Comparison of ENCODE assay signal across 14 cellular contexts in genomic region chr15:70166506-70167087, GRCh38.
DNase-seq lines count a peak whose midpoint lies in the region; ATAC-seq and TF ChIP-seq lines count a peak whose summit lies in the region.
"Had no signal": no experiment of that assay in that cellular context is flagged by ENCODE, and none has a peak within 500 bp of the region (broad histone marks: within the 10 kb centered on the region; RNA-seq: fewer than 3 reads in every experiment).

No MANE protein-coding gene starts in this region.

- no peaks in the 10 kb centered on the region for H3K9me3 ChIP-seq in neural progenitor cell (ENCODE audit: low read depth)
- no peaks in the 10 kb centered on the region for H3K9me3 ChIP-seq in sigmoid colon

- intact Hi-C loops in natural killer cell (cut with micrococcal nuclease), result no loop called here
- intact Hi-C loops in sigmoid colon (cut with DNase I), result no loop called here

- WGBS in sigmoid colon, 2 donors, result 93 to 94% methylated on average over 13 of the region's 13 CpGs

- peaks cover 13% of the 10 kb centered on the region for H3K4me1 ChIP-seq in neural progenitor cell
- H3K4me1 ChIP-seq in sigmoid colon, result peaks cover 0 to 31% (median 28%) of the 10 kb centered on the region in 4 donors

- H3K9me3 Mint-ChIP-seq in natural killer cell treated with Interleukin-12 subunit alpha and Interleukin-12 subunit beta and Interleukin-15 and Interleukin-18, amount 100 ng/mL, for 72 hours, result no peaks in the 10 kb centered on the region
- H3K9me3 Mint-ChIP-seq in natural killer cell, result no peaks in the 10 kb centered on the region
- H3K9me3 Mint-ChIP-seq in neural progenitor cell, result no peaks in the 10 kb centered on the region

- H3K4me3 ChIP-seq in neural progenitor cell (no peak overlapping the region), sigmoid colon (no peak overlapping the region)
- H3K4me3 ChIP-seq: K562 had no signal

- no peaks in the 10 kb centered on the region for H3K79me2 ChIP-seq in neural progenitor cell (ENCODE audit: low read depth)

- H3K36me3 ChIP-seq in neural progenitor cell (no peaks in the 10 kb centered on the region), sigmoid colon (no peaks in the 10 kb centered on the region)

- peak; percentile 44 for DNase-seq in natural killer cell treated with Interleukin-12 subunit alpha and Interleukin-12 subunit beta and Interleukin-15 and Interleukin-18, amount 100 ng/mL, for 72 hours (ENCODE audit: low spot score)
- no peak for DNase-seq in natural killer cell
- DNase-seq in neural progenitor cell (ENCODE audit: low spot score), result no peak
- DNase-seq in sigmoid colon, result peak; percentile 55
- no peak for DNase-seq in C1 segment of cervical spinal cord (lab: John Stamatoyannopoulos, UW)
- no peak for DNase-seq in NCI-H82 (lab: John Stamatoyannopoulos, UW)
- DNase-seq: DMS 273 treated with DMSO at 0.1 percent for 48 hours, GOT3, NCI-H187 treated with DMSO at 0.1 percent for 48 hours, PC-3 had no signal

- H3K27me3 ChIP-seq in neural progenitor cell, result peaks cover 10% of the 10 kb centered on the region
- H3K27me3 ChIP-seq in sigmoid colon, result no peaks in the 10 kb centered on the region

- H3K9ac ChIP-seq in neural progenitor cell, result no peak overlapping the region

- ATAC-seq in natural killer cell treated with Interleukin-12 subunit alpha and Interleukin-12 subunit beta and Interleukin-15 and Interleukin-18, amount 100 ng/mL, for 72 hours, result no peak
- ATAC-seq in natural killer cell (no peak), HG03457 (IDR thresholded peaks at IDR 0.05; ENCODE audit: unreplicated experiment) (no peak)
- ATAC-seq: PC-3 had no signal

- H3K4me1 Mint-ChIP-seq in natural killer cell treated with Interleukin-12 subunit alpha and Interleukin-12 subunit beta and Interleukin-15 and Interleukin-18, amount 100 ng/mL, for 72 hours (ENCODE audit: low read depth in 2 of 2), result peaks cover 0 to 6% of the 10 kb centered on the region in 2 donors
- H3K4me1 Mint-ChIP-seq in natural killer cell, result peaks cover 0 to 5% of the 10 kb centered on the region in 2 donors
- H3K4me1 Mint-ChIP-seq in neural progenitor cell, result peaks cover 31% of the 10 kb centered on the region

- peaks cover 18% of the 10 kb centered on the region for H3F3A ChIP-seq in neural progenitor cell (ENCODE audit: low read depth)

- H3K36me3 Mint-ChIP-seq in natural killer cell treated with Interleukin-12 subunit alpha and Interleukin-12 subunit beta and Interleukin-15 and Interleukin-18, amount 100 ng/mL, for 72 hours, result no peaks in the 10 kb centered on the region
- no peaks in the 10 kb centered on the region for H3K36me3 Mint-ChIP-seq in natural killer cell
- H3K36me3 Mint-ChIP-seq in neural progenitor cell, result no peaks in the 10 kb centered on the region
- H3K36me3 Mint-ChIP-seq: CD14-positive monocyte had no signal

- no peak overlapping the region for H2AFZ ChIP-seq in neural progenitor cell (replicated peaks)

- H3K27ac ChIP-seq in neural progenitor cell (no peak overlapping the region), sigmoid colon (peak overlapping the region; percentile 69 to 82 (median 72))
- H3K27ac ChIP-seq: RWPE1 had no signal

- no peak overlapping the region for H3K4me2 ChIP-seq in neural progenitor cell

- TF ChIP-seq CTCF in natural killer cell (IDR thresholded peaks at IDR 0.05) (no peak), neural progenitor cell (IDR thresholded peaks at IDR 0.05) (no peak), sigmoid colon (IDR thresholded peaks at IDR 0.05) (no peak)

- H3K27me3 Mint-ChIP-seq in natural killer cell treated with Interleukin-12 subunit alpha and Interleukin-12 subunit beta and Interleukin-15 and Interleukin-18, amount 100 ng/mL, for 72 hours, result peaks cover 19 to 21% of the 10 kb centered on the region in 2 donors
- H3K27me3 Mint-ChIP-seq in natural killer cell (ENCODE audit: low read depth in 2 of 2) (peaks cover 6 to 7% of the 10 kb centered on the region in 2 donors), neural progenitor cell (ENCODE audit: insufficient read depth, low read depth) (peaks cover 20% of the 10 kb centered on the region)

- no peak for TF ChIP-seq EP300 in sigmoid colon (IDR thresholded peaks at IDR 0.05)

- H3K27ac Mint-ChIP-seq in natural killer cell treated with Interleukin-12 subunit alpha and Interleukin-12 subunit beta and Interleukin-15 and Interleukin-18, amount 100 ng/mL, for 72 hours, result no peak overlapping the region
- no peak overlapping the region for H3K27ac Mint-ChIP-seq in natural killer cell
- peak overlapping the region; percentile 48 for H3K27ac Mint-ChIP-seq in neural progenitor cell
- H3K27ac Mint-ChIP-seq: CD14-positive monocyte had no signal

- H3K4me3 Mint-ChIP-seq in natural killer cell treated with Interleukin-12 subunit alpha and Interleukin-12 subunit beta and Interleukin-15 and Interleukin-18, amount 100 ng/mL, for 72 hours, result no peak overlapping the region
- H3K4me3 Mint-ChIP-seq in natural killer cell, result no peak overlapping the region
- no peak overlapping the region for H3K4me3 Mint-ChIP-seq in neural progenitor cell
- H3K4me3 Mint-ChIP-seq: CD14-positive monocyte had no signal

- no peak for TF ChIP-seq POLR2A in sigmoid colon (IDR thresholded peaks at IDR 0.05)

- peaks cover 11% of the 10 kb centered on the region for H4K20me1 ChIP-seq in neural progenitor cell (ENCODE audit: low read depth)

Comparison
In these comparisons a context has a peak if more than half of its experiments do, and no peak if none do; other contexts are left out.
1. DNase-seq: peak in natural killer cell treated with Interleukin-12 subunit alpha and Interleukin-12 subunit beta and Interleukin-15 and Interleukin-18, amount 100 ng/mL, for 72 hours (single experiment) and sigmoid colon (single experiment); none in natural killer cell (single experiment), neural progenitor cell (single experiment), C1 segment of cervical spinal cord (0 of 14) and NCI-H82 (single experiment).